33 cellular contexts compared by ENCODE assay signal in genomic region chr19:48703316-48703715, GRCh38. TPM values are rescaled to one million over a fixed set of nuclear protein-coding genes. Genes with fewer than 3 reads are reported as not detected.
"Had no signal": no experiment of that assay in that cellular context is flagged by ENCODE, and none has a peak within 500 bp of the region (broad histone marks: within the 10 kb centered on the region; RNA-seq: fewer than 3 reads in every experiment).

No MANE protein-coding gene starts in this region.

- H3K27ac Mint-ChIP-seq: dendritic cell treated with granulocyte-macrophage colony-stimulating factor and Interleukin-4, amounts not matched to agents 40 ng/mL and 50 ng/mL, for 4 days; effector memory CD8-positive, alpha-beta T cell; endodermal cell; mesothelial cell of epicardium had no signal

- H3K4me1 Mint-ChIP-seq: endodermal cell had no signal

- H3K4me1 ChIP-seq: colonic mucosa, gastrocnemius medialis, lower lobe of right lung had no signal

- FAIRE-seq: endometrium, islet of Langerhans, keratinocyte had no signal

- H3K9me3 Mint-ChIP-seq: dendritic cell treated with granulocyte-macrophage colony-stimulating factor and Interleukin-4, amounts not matched to agents 40 ng/mL and 50 ng/mL, for 4 days; effector memory CD8-positive, alpha-beta T cell; mesothelial cell of epicardium had no signal

- H3K4me3 ChIP-seq: colonic mucosa, esophagus squamous epithelium, gastrocnemius medialis, heart right ventricle, left lung, lower lobe of right lung, mucosa of descending colon had no signal

- H3K27ac ChIP-seq: colonic mucosa, epithelial cell of prostate, esophagus squamous epithelium, gastrocnemius medialis, heart right ventricle, left lung, lower lobe of right lung had no signal

- DNase-seq: colonic mucosa; cortex of kidney; effector CD8-positive, alpha-beta T cell; effector memory CD8-positive, alpha-beta T cell; endodermal cell; erythroblast; esophagus squamous epithelium; foreskin fibroblast; foreskin melanocyte; gastrocnemius medialis; glutamatergic neuron; head of caudate nucleus; heart right ventricle; hippocampal formation; left cardiac atrium; left ventricle myocardium superior; lower lobe of right lung; mesenchymal stem cell; mucosa of descending colon had no signal

- H3K4me3 Mint-ChIP-seq: dendritic cell treated with granulocyte-macrophage colony-stimulating factor and Interleukin-4, amounts not matched to agents 40 ng/mL and 50 ng/mL, for 4 days; effector memory CD8-positive, alpha-beta T cell; endodermal cell; mesothelial cell of epicardium had no signal

- H3K36me3 ChIP-seq: colonic mucosa, gastrocnemius medialis, left lung had no signal

- H3K9me3 ChIP-seq: colonic mucosa, esophagus squamous epithelium, gastrocnemius medialis, heart right ventricle, left lung, lower lobe of right lung, mucosa of descending colon had no signal

- H3K27me3 ChIP-seq: colonic mucosa, esophagus squamous epithelium, gastrocnemius medialis, left lung had no signal

RNA-seq across cellular contexts. Expression of gene FUT2, which starts 7.5 kb away (rescaled TPM):
- total RNA-seq: dermis microvascular lymphatic vessel endothelial cell, glomerular endothelial cell, heart right ventricle, left cardiac atrium, left ventricle myocardium superior, lung microvascular endothelial cell, myocyte had no signal

RNA-seq across cellular contexts. Expression of gene NTN5, which starts 30.5 kb away (rescaled TPM):
- total RNA-seq: dermis microvascular lymphatic vessel endothelial cell, esophagus mucosa, gastrocnemius medialis, kidney epithelial cell, left ventricle myocardium superior, lung microvascular endothelial cell had no signal

RNA-seq across cellular contexts. Expression of gene IZUMO1, which starts 43.4 kb away (rescaled TPM):
- total RNA-seq: colonic mucosa, glomerular endothelial cell, lower leg skin, mucosa of descending colon had no signal
